20 cellular contexts compared by ENCODE assay signal in the genomic region with DNA sequence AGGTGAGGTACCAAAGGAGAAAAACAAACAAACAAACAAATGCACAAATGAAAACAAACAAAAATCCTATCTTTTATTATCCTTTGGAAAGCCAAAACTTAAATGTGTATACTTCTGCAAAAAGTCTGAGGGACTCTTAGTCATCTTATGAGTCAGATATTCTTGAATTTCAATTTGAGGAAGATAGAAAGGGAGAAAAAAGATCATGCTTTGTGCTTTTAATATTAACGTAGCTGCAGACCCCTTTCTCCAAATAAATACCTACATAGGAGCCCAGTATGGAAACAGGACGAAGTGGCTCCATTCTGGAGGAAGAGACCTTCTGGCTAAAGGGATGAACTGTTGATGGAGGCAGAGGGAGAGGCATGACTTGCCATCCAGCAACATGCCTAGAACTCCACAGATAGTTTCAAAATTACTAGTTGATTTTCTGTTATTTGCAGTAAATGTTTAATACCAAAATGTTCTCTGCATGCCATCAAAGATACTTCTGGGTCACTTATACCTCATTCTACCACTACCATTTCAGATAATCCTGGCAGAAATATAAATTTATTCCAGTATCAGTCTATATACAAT. TPM values are rescaled to one million over a fixed set of nuclear protein-coding genes. Genes with fewer than 3 reads are reported as not detected.
A peak's percentile ranks its signal among the peaks of the same experiment; 100 is the strongest.
DNase-seq lines count a peak whose midpoint lies in the region; ATAC-seq, FAIRE-seq and TF ChIP-seq lines count a peak whose summit lies in the region.
"Had no signal": no experiment of that assay in that cellular context is flagged by ENCODE, and none has a peak within 500 bp of the region (broad histone marks: within the 10 kb centered on the region; RNA-seq: fewer than 3 reads in every experiment).

No MANE protein-coding gene starts in this region.

- FAIRE-seq in endothelial cell of umbilical vein (lab: Jason Lieb, UNC) = no peak
- no peak for FAIRE-seq in D721Med (lab: Jason Lieb, UNC)

- intact Hi-C loops in HCT116 (cut with micrococcal nuclease) = no loop called here
- intact Hi-C loops in endothelial cell of umbilical vein (cut with micrococcal nuclease) = no loop called here

- H3K27ac ChIP-seq in HCT116 (ENCODE audit: low read depth, low read length) = no peak overlapping the region
- no peak overlapping the region for H3K27ac ChIP-seq in SK-N-SH (ENCODE audit: low read depth in 2 of 2, low read length in 1 of 2)
- H3K27ac ChIP-seq in endothelial cell of umbilical vein (ENCODE audit: insufficient read depth, low read depth, low read length) = no peak overlapping the region
- H3K27ac ChIP-seq: foreskin keratinocyte, KMS-11, vagina had no signal

- no peaks in the 10 kb centered on the region for H3K9me3 Mint-ChIP-seq in natural killer cell treated with Interleukin-12 subunit alpha and Interleukin-12 subunit beta and Interleukin-15 and Interleukin-18, amount 100 ng/mL, for 72 hours

- dilution Hi-C loops in endothelial cell of umbilical vein (cut with MboI; ENCODE audit: extremely low pct_ligation_motif_present, low sequenced_read_pairs) = no loop called here

- H3K27me3 ChIP-seq in HCT116 (ENCODE audit: insufficient read depth, low read length) (no peaks in the 10 kb centered on the region), SK-N-SH (ENCODE audit: insufficient read depth) (no peaks in the 10 kb centered on the region), endothelial cell of umbilical vein (ENCODE audit: control insufficient read depth in 2 of 2, insufficient read depth in 2 of 2, low read length in 2 of 2) (no peaks in the 10 kb centered on the region)
- H3K27me3 ChIP-seq: vagina had no signal

- TF ChIP-seq EP300 in SK-N-SH (IDR thresholded peaks at IDR 0.05; ENCODE audit: borderline replicate concordance in 1 of 2, low read depth in 1 of 2, low read length in 1 of 2) = no peak

- H3K4me1 ChIP-seq in HCT116 (ENCODE audit: control insufficient read depth in 1 of 2, insufficient read depth in 2 of 2, low read length in 2 of 2) (peaks cover 0 to 6% of the 10 kb centered on the region in 2 experiments; a peak in 2 of 4 replicates), SK-N-SH (ENCODE audit: control insufficient read depth in 1 of 2, insufficient read depth in 2 of 2, low read depth in 1 of 2, low read length in 1 of 2) (no peaks in the 10 kb centered on the region), endothelial cell of umbilical vein (ENCODE audit: control insufficient read depth, extremely low read depth, insufficient read depth, low read length) (no peaks in the 10 kb centered on the region)
- H3K4me1 ChIP-seq: foreskin keratinocyte, vagina had no signal

- no peaks in the 10 kb centered on the region for H4K20me1 ChIP-seq in HCT116 (ENCODE audit: insufficient read depth)
- no peaks in the 10 kb centered on the region for H4K20me1 ChIP-seq in SK-N-SH (ENCODE audit: insufficient read depth)
- no peaks in the 10 kb centered on the region for H4K20me1 ChIP-seq in endothelial cell of umbilical vein (replicated peaks; ENCODE audit: control insufficient read depth, extremely low read depth, insufficient read depth, low read length)

- H3K4me1 Mint-ChIP-seq in natural killer cell treated with Interleukin-12 subunit alpha and Interleukin-12 subunit beta and Interleukin-15 and Interleukin-18, amount 100 ng/mL, for 72 hours (ENCODE audit: low read depth in 2 of 2) = peaks cover 0 to 5% of the 10 kb centered on the region in 2 donors

- no peaks in the 10 kb centered on the region for H3F3A ChIP-seq in SK-N-SH (replicated peaks; ENCODE audit: insufficient read depth)

- H3K9me2 ChIP-seq in HCT116 (ENCODE audit: insufficient read depth) (no peaks in the 10 kb centered on the region), SK-N-SH (no peaks in the 10 kb centered on the region)

- H3K36me3 ChIP-seq in HCT116 (ENCODE audit: control insufficient read depth in 1 of 2, insufficient read depth in 2 of 2, low read length in 2 of 2) = no peaks in the 10 kb centered on the region
- no peaks in the 10 kb centered on the region for H3K36me3 ChIP-seq in SK-N-SH (replicated peaks in 1 of 2; ENCODE audit: control insufficient read depth in 1 of 2, insufficient read depth in 2 of 2, low read length in 1 of 2)
- no peaks in the 10 kb centered on the region for H3K36me3 ChIP-seq in endothelial cell of umbilical vein (ENCODE audit: control insufficient read depth in 2 of 2, extremely low read depth in 1 of 2, insufficient read depth in 2 of 2, low read length in 2 of 2)
- H3K36me3 ChIP-seq: vagina had no signal

- H3K4me3 ChIP-seq in HCT116 (replicated peaks in 1 of 2; ENCODE audit: low read depth in 1 of 2, low read length in 2 of 2) = no peak overlapping the region
- H3K4me3 ChIP-seq in SK-N-SH (ENCODE audit: low read depth in 2 of 2, low read length in 1 of 2) = no peak overlapping the region
- H3K4me3 ChIP-seq in endothelial cell of umbilical vein (replicated peaks in 1 of 3; ENCODE audit: insufficient read depth in 1 of 3, low read depth in 1 of 3, low read length in 3 of 3) = no peak overlapping the region
- H3K4me3 ChIP-seq: vagina had no signal

- H2AFZ ChIP-seq in HCT116 (ENCODE audit: low read depth, low read length, poor library complexity, severe bottlenecking) (no peak overlapping the region), SK-N-SH (ENCODE audit: low read depth) (no peak overlapping the region), endothelial cell of umbilical vein (ENCODE audit: low read depth, low read length) (no peak overlapping the region)

- TF ChIP-seq CTCF in HCT116 (IDR thresholded peaks at IDR 0.05 in 2 of 3, conservative IDR thresholded peaks at IDR 0.05 in 1 of 3; ENCODE audit: borderline replicate concordance in 1 of 3, insufficient read depth in 1 of 3, low read depth in 2 of 3, low read length in 2 of 3) = no peak
- no peak for TF ChIP-seq CTCF in SK-N-SH (IDR thresholded peaks at IDR 0.05)
- no peak for TF ChIP-seq CTCF in endothelial cell of umbilical vein (IDR thresholded peaks at IDR 0.05; ENCODE audit: extremely low read depth in 1 of 2, insufficient read depth in 1 of 2, low read depth in 1 of 2, low read length in 2 of 2)
- no peak for TF ChIP-seq CTCF in D721Med (IDR thresholded peaks at IDR 0.05; ENCODE audit: insufficient read depth, missing control alignments)

- RAD21 ChIA-PET in HCT116 (lab: Charles Lee; ENCODE audit: low non-redundant PET in 1 of 2, low total read pairs in 2 of 2, uncharacterized antibody in 2 of 2, unreplicated experiment in 2 of 2) = no interaction called here

- H3K27ac Mint-ChIP-seq in natural killer cell treated with Interleukin-12 subunit alpha and Interleukin-12 subunit beta and Interleukin-15 and Interleukin-18, amount 100 ng/mL, for 72 hours = no peak overlapping the region

- H3K4me3 Mint-ChIP-seq in natural killer cell treated with Interleukin-12 subunit alpha and Interleukin-12 subunit beta and Interleukin-15 and Interleukin-18, amount 100 ng/mL, for 72 hours = no peak overlapping the region
- H3K4me3 Mint-ChIP-seq: naive B cell had no signal

- H3K9me3 ChIP-seq in HCT116 (ENCODE audit: control insufficient read depth in 1 of 2, insufficient read depth in 1 of 2, low read depth in 1 of 2, low read length in 2 of 2) (no peaks in the 10 kb centered on the region), SK-N-SH (no peaks in the 10 kb centered on the region), endothelial cell of umbilical vein (replicated peaks; ENCODE audit: control insufficient read depth, insufficient read depth, low read length) (no peaks in the 10 kb centered on the region)
- H3K9me3 ChIP-seq: vagina had no signal

- no peak for TF ChIP-seq POLR2A in HCT116 (IDR thresholded peaks at IDR 0.05; ENCODE audit: borderline replicate concordance, extremely low read depth, insufficient read depth, insufficient read length)
- no peak for TF ChIP-seq POLR2A in endothelial cell of umbilical vein (IDR thresholded peaks at IDR 0.05; ENCODE audit: low read depth, low read length)

- H3K9ac ChIP-seq in HCT116 (ENCODE audit: low read length) (no peak overlapping the region), SK-N-SH (no peak overlapping the region), endothelial cell of umbilical vein (replicated peaks; ENCODE audit: extremely low read depth, insufficient read depth, low read length) (no peak overlapping the region)
- H3K9ac ChIP-seq: KMS-11 had no signal

- no peaks in the 10 kb centered on the region for H3K9me1 ChIP-seq in endothelial cell of umbilical vein (replicated peaks; ENCODE audit: control insufficient read depth, extremely low read depth, insufficient read depth, low read length)

- no peak overlapping the region for H3K4me2 ChIP-seq in HCT116 (ENCODE audit: low read length)
- no peak overlapping the region for H3K4me2 ChIP-seq in SK-N-SH
- no peak overlapping the region for H3K4me2 ChIP-seq in endothelial cell of umbilical vein (ENCODE audit: insufficient read depth, low read length)
- H3K4me2 ChIP-seq: KMS-11 had no signal

- WGBS in SK-N-SH (ENCODE audit: low lambda C conversion rate) = 36% methylated on average over 2 of the region's 2 CpGs

- H3K36me3 Mint-ChIP-seq in natural killer cell treated with Interleukin-12 subunit alpha and Interleukin-12 subunit beta and Interleukin-15 and Interleukin-18, amount 100 ng/mL, for 72 hours = no peaks in the 10 kb centered on the region
- H3K36me3 Mint-ChIP-seq: naive B cell had no signal

- H3K79me2 ChIP-seq in HCT116 (ENCODE audit: insufficient read depth, low read length) (no peaks in the 10 kb centered on the region), SK-N-SH (ENCODE audit: insufficient read depth) (no peaks in the 10 kb centered on the region), endothelial cell of umbilical vein (ENCODE audit: control insufficient read depth, insufficient read depth, low read length) (no peaks in the 10 kb centered on the region)

- no TSS peak for BruUV-seq in HCT116 (replicated peaks; lab: Mats Ljungman, UMichigan)
- no TSS peak for BruUV-seq in endothelial cell of umbilical vein (replicated peaks; lab: Mats Ljungman, UMichigan)

- no peak for TF ChIP-seq RAD21 in HCT116 (IDR thresholded peaks at IDR 0.05; ENCODE audit: low read depth)
- TF ChIP-seq RAD21 in SK-N-SH (IDR thresholded peaks at IDR 0.05; ENCODE audit: low read length) = no peak

- DNase-seq in AG08396 (ENCODE audit: low spot score) = peak; percentile 23
- DNase-seq in HCT116 (ENCODE audit: low read depth, low spot score) = no peak
- no peak for DNase-seq in SK-N-SH
- no peak for DNase-seq in endothelial cell of umbilical vein (ENCODE audit: low read depth, low spot score)
- no peak for DNase-seq in DMS 273 treated with DMSO at 0.1 percent for 48 hours (lab: John Stamatoyannopoulos, UW)
- no peak for DNase-seq in natural killer cell treated with Interleukin-12 subunit alpha and Interleukin-12 subunit beta and Interleukin-15 and Interleukin-18, amount 100 ng/mL, for 72 hours (ENCODE audit: low spot score)
- no peak for DNase-seq in D721Med (ENCODE audit: insufficient read length, low spot score)
- DNase-seq: activated CD4-positive, CD25-positive, alpha-beta regulatory T cell; activated naive CD4-positive, alpha-beta T cell; effector memory CD4-positive, alpha-beta T cell; foreskin keratinocyte; naive B cell; NCI-H1694 treated with DMSO at 0.1 percent for 48 hours; NCI-H526; stimulated activated naive CD4-positive, alpha-beta T cell had no signal

- ATAC-seq in HCT116 (no peak), HG02885 (IDR thresholded peaks at IDR 0.05; ENCODE audit: poor library complexity, unreplicated experiment) (no peak)
- ATAC-seq in natural killer cell treated with Interleukin-12 subunit alpha and Interleukin-12 subunit beta and Interleukin-15 and Interleukin-18, amount 100 ng/mL, for 72 hours = no peak
- ATAC-seq: foreskin keratinocyte, Panc1 had no signal

- CTCF ChIA-PET in HCT116 (lab: Charles Lee) (interaction anchor here (1.7 kb wide), 1 partner anchor 25 kb away, joined by 4 read pairs; no protein-coding TSS in a partner anchor), SK-N-SH (lab: Yijun Ruan, JAX) (no interaction called here), endothelial cell of umbilical vein (lab: Charles Lee) (no interaction called here)

- no peaks in the 10 kb centered on the region for H3K27me3 Mint-ChIP-seq in natural killer cell treated with Interleukin-12 subunit alpha and Interleukin-12 subunit beta and Interleukin-15 and Interleukin-18, amount 100 ng/mL, for 72 hours

- POLR2A ChIA-PET in HCT116 (lab: Charles Lee) (interaction anchor here (1.5 kb wide), 1 partner anchor 139 kb away, joined by 4 read pairs; a partner anchor contains a TSS), SK-N-SH (lab: Yijun Ruan, JAX) (no interaction called here), endothelial cell of umbilical vein (lab: Charles Lee) (no interaction called here)

RNA-seq across cellular contexts. Expression of a gene that starts 25.4 kb away (rescaled TPM):
- total RNA-seq in HCT116 (2021; ENCODE audit: unreplicated experiment) (0.10 TPM), endothelial cell of umbilical vein (0.07 TPM in 1 of 2 replicates, not detected in the other)
- polyA plus RNA-seq in HCT116 (2012) = 0.10 TPM in 1 of 2 replicates, not detected in the other
- polyA plus RNA-seq in SK-N-SH (2012; rRNA removed) (not detected in 2 replicates), endothelial cell of umbilical vein (0.01 TPM in 1 of 2 replicates, not detected in the other)
- polyA plus RNA-seq in SK-N-SH (2012; cell fraction: cytosol; rRNA removed) = not detected in 2 replicates
- polyA plus RNA-seq in SK-N-SH (2012; cell fraction: nucleus; rRNA removed) = 0.02 TPM in 1 of 2 replicates, not detected in the other
- 0.01 TPM in 1 of 2 replicates, not detected in the other for polyA plus RNA-seq in endothelial cell of umbilical vein (2011; cell fraction: cytosol; rRNA removed)
- polyA plus RNA-seq in endothelial cell of umbilical vein (2011; cell fraction: nucleus; rRNA removed) = 0.07 TPM in 2 replicates
- polyA plus RNA-seq in endothelial cell of umbilical vein (2012) = not detected in 2 replicates
- polyA minus RNA-seq in endothelial cell of umbilical vein = 0.04 TPM in 1 of 2 replicates, not detected in the other
- not detected for polyA minus RNA-seq in endothelial cell of umbilical vein (2011; cell fraction: cytosol; rRNA and poly(A)+ RNA removed)
- 0.10 TPM in 2 replicates for polyA minus RNA-seq in endothelial cell of umbilical vein (2011; cell fraction: nucleus; rRNA and poly(A)+ RNA removed)
- total RNA-seq in natural killer cell treated with Interleukin-12 subunit alpha and Interleukin-12 subunit beta and Interleukin-15 and Interleukin-18, amount 100 ng/mL, for 72 hours = under 1 TPM in 1 of 2 donors, not detected in 1; 0.24 TPM
- total RNA-seq: foreskin keratinocyte, vagina had no signal
- polyA plus RNA-seq: foreskin keratinocyte, liver had no signal
